Comparison of ENCODE assay signal across 1 cellular context in genomic region chr6:159968295-159969203, GRCh38.
TF ChIP-seq lines count a peak whose summit lies in the region.

IGF2R (plus strand) TSS chr6:159969082; CDS start chr6:159969247, 165 bp downstream.

TF ChIP-seq in K562, 482 proteins besides CTCF, POLR2A, EP300 and RAD21 (continued from another document and continues in another):
- TF ChIP-seq E2F8 (IDR thresholded peaks at IDR 0.05; ENCODE audit: low read depth, partially characterized antibody) (peak; percentile 92), IFI16 (CRISPR knock-in tag; IDR thresholded peaks at IDR 0.05) (no peak), BRCA1 (IDR thresholded peaks at IDR 0.05) (no peak), BRCA1 (CRISPR knock-in tag; IDR thresholded peaks at IDR 0.05) (no peak), SRSF7 (optimal IDR thresholded peaks at IDR 0.05; ENCODE audit: low read depth, low read length) (no peak), SMAD1 (IDR thresholded peaks at IDR 0.05; ENCODE audit: low read depth, low read length, partially characterized antibody) (no peak), RFX7 (CRISPR knock-in tag; IDR thresholded peaks at IDR 0.05) (no peak), ZNF384 (IDR thresholded peaks at IDR 0.05; ENCODE audit: low read depth, low read length) (no peak), RBFOX2 (IDR thresholded peaks at IDR 0.05; ENCODE audit: low read depth, low read length) (peak; percentile 73), ZNF239 (CRISPR knock-in tag; IDR thresholded peaks at IDR 0.05) (no peak), ZNF146 (CRISPR knock-in tag; IDR thresholded peaks at IDR 0.05; ENCODE audit: unreplicated experiment) (no peak), TAF9B (IDR thresholded peaks at IDR 0.05; ENCODE audit: partially characterized antibody) (no peak), CSDE1 (IDR thresholded peaks at IDR 0.05) (no peak), ZNF668 (CRISPR knock-in tag; IDR thresholded peaks at IDR 0.05) (no peak), MEF2A (IDR thresholded peaks at IDR 0.05; ENCODE audit: control insufficient read depth, low read depth, low read length) (no peak), ZFP91 (CRISPR knock-in tag; IDR thresholded peaks at IDR 0.05) (no peak), ZNF766 (CRISPR knock-in tag; conservative IDR thresholded peaks at IDR 0.05) (no peak), E2F5 (CRISPR knock-in tag; IDR thresholded peaks at IDR 0.05) (peak; percentile 69; the same call in 1 of the 2 replicates), TGIF2 (CRISPR knock-in tag; IDR thresholded peaks at IDR 0.05) (no peak), ZNF444 (CRISPR knock-in tag; IDR thresholded peaks at IDR 0.05) (0 out of 2 replicates have a peak, but pooled peaks have one; percentile 13), TFAM (CRISPR knock-in tag; conservative IDR thresholded peaks at IDR 0.05) (no peak), SLC30A9 (CRISPR knock-in tag; IDR thresholded peaks at IDR 0.05) (no peak), PCBP2 (IDR thresholded peaks at IDR 0.05; ENCODE audit: low read depth, low read length, poor library complexity, severe bottlenecking) (no peak), GABPB2 (CRISPR knock-in tag; conservative IDR thresholded peaks at IDR 0.05) (no peak), ILK (tag; IDR thresholded peaks at IDR 0.05; ENCODE audit: borderline replicate concordance, low read depth) (no peak), CAMTA2 (CRISPR knock-in tag; conservative IDR thresholded peaks at IDR 0.05) (no peak), ZMIZ1 (IDR thresholded peaks at IDR 0.05; ENCODE audit: low read depth in 2 of 2, low read length in 2 of 2) (no peak), POLR2B (IDR thresholded peaks at IDR 0.05; ENCODE audit: low read depth, partially characterized antibody) (peak; percentile 85), PBX2 (CRISPR knock-in tag; IDR thresholded peaks at IDR 0.05; ENCODE audit: low read depth) (no peak), PBX2 (tag; conservative IDR thresholded peaks at IDR 0.05; ENCODE audit: low read depth) (peak; percentile 26; the same call in 1 of the 2 replicates), HMGN3 (IDR thresholded peaks at IDR 0.05; ENCODE audit: borderline replicate concordance, extremely low read depth, insufficient read length, low read depth, low read length) (peak; percentile 55), ELK3 (CRISPR knock-in tag; IDR thresholded peaks at IDR 0.05) (no peak), ZNF197 (CRISPR knock-in tag; IDR thresholded peaks at IDR 0.05; ENCODE audit: low read depth) (peak; percentile 64; the same call in 1 of the 2 replicates), TRIM28 (IDR thresholded peaks at IDR 0.05) (no peak), PATZ1 (CRISPR knock-in tag; IDR thresholded peaks at IDR 0.05; ENCODE audit: borderline replicate concordance) (no peak), ZKSCAN8 (CRISPR knock-in tag; IDR thresholded peaks at IDR 0.05) (no peak), NR3C1 (CRISPR knock-in tag; IDR thresholded peaks at IDR 0.05) (no peak), RCOR1 (IDR thresholded peaks at IDR 0.05; ENCODE audit: borderline replicate concordance in 1 of 2, low read depth in 2 of 2, low read length in 2 of 2) (peak in 1 of 2 experiments; percentile 52; a peak in 1 of 4 replicates), PHTF2 (CRISPR knock-in tag; IDR thresholded peaks at IDR 0.05) (no peak)
